In genomic region chr1:210407207-210407886, GRCh38 we compare ENCODE assay signal across 8 cellular contexts.
A peak's percentile ranks its signal among the peaks of the same experiment; 100 is the strongest.
DNase-seq lines count a peak whose midpoint lies in the region; ATAC-seq and TF ChIP-seq lines count a peak whose summit lies in the region.

No MANE protein-coding gene starts in this region.

- TF ChIP-seq CTCF in chondrocyte (IDR thresholded peaks at IDR 0.05) (peak; percentile 98), lower lobe of right lung (IDR thresholded peaks at IDR 0.05) (peak; percentile 95)

- H3K27me3 ChIP-seq in lower lobe of right lung (ENCODE audit: low read depth), result no peaks in the 10 kb centered on the region

- H3K36me3 ChIP-seq in lower lobe of right lung, result no peaks in the 10 kb centered on the region

- H3K9me3 ChIP-seq in lower lobe of right lung, result no peaks in the 10 kb centered on the region

- no peaks in the 10 kb centered on the region for H3K9me3 Mint-ChIP-seq in chondrocyte (ENCODE audit: low read depth)

- no peaks in the 10 kb centered on the region for H3K36me3 Mint-ChIP-seq in chondrocyte (ENCODE audit: low read depth)

- H3K4me3 Mint-ChIP-seq in chondrocyte (ENCODE audit: unreplicated experiment), result no peak overlapping the region

- peaks cover 5% of the 10 kb centered on the region for H3K4me1 Mint-ChIP-seq in chondrocyte (ENCODE audit: low read depth)

- H3K4me1 ChIP-seq in lower lobe of right lung, result no peaks in the 10 kb centered on the region

- ATAC-seq in GM18502 (IDR thresholded peaks at IDR 0.05; ENCODE audit: poor library complexity, unreplicated experiment) (peak; percentile 61), HG03159 (IDR thresholded peaks at IDR 0.05; ENCODE audit: unreplicated experiment) (peak; percentile 93), lower lobe of right lung (peak; percentile 60 to 83)

- H3K4me3 ChIP-seq in lower lobe of right lung, result no peak overlapping the region

- DNase-seq in ACHN (peak; percentile 81), NCI-H2227 (lab: John Stamatoyannopoulos, UW; ENCODE audit: unreplicated experiment) (peak; percentile 82), chondrocyte (ENCODE audit: low spot score) (no peak), lower lobe of right lung (peak; percentile 63)
- peak; percentile 73 to 75 for DNase-seq in activated CD4-positive, alpha-beta T cell treated with anti-CD3 and anti-CD28 coated beads for 24 hours (ENCODE audit: low read depth in 2 of 2)
- peak; percentile 51 to 53 for DNase-seq in stimulated activated CD8-positive, alpha-beta memory T cell treated with anti-CD3 and anti-CD28 coated beads, Interleukin-15, amount 100 ng/mL, for 48 hours (ENCODE audit: low read depth in 2 of 2)

- H3K27ac ChIP-seq in lower lobe of right lung, result no peak overlapping the region

- intact Hi-C loops in lower lobe of right lung (cut with DNase I), result no loop called here

- in situ Hi-C loops in ACHN (cut with HindIII; ENCODE audit: low pct_ligation_motif_present, low pct_unique_long_range_greater_than_20kb, low sequenced_read_pairs), result loop anchor here (25.0 kb wide), 1 partner anchor 730 kb away; the partner anchor contains the start of gene KCNH1

- H3K27ac Mint-ChIP-seq in chondrocyte (ENCODE audit: unreplicated experiment), result no peak overlapping the region

- no peaks in the 10 kb centered on the region for H3K27me3 Mint-ChIP-seq in chondrocyte (ENCODE audit: low read depth)
